ENCODE assay signal across 24 cellular contexts in genomic region chr1:58439946-58440345, GRCh38.
DNase-seq lines count a peak whose midpoint lies in the region; ATAC-seq and TF ChIP-seq lines count a peak whose summit lies in the region.
"Had no signal": no experiment of that assay in that cellular context is flagged by ENCODE, and none has a peak within 500 bp of the region (broad histone marks: within the 10 kb centered on the region; RNA-seq: fewer than 3 reads in every experiment).

No MANE protein-coding gene starts in this region.

- BruUV-seq in A673 (replicated peaks; lab: Mats Ljungman, UMichigan), result no TSS peak

- POLR2A ChIA-PET in A673 (lab: Charles Lee; ENCODE audit: low non-redundant PET), result no interaction called here

- no peaks in the 10 kb centered on the region for H3K27me3 ChIP-seq in A673 (replicated peaks; ENCODE audit: insufficient read depth, low read depth, low read length, poor library complexity)
- H3K27me3 ChIP-seq: BLaER1, SJSA1 had no signal

- H3K4me3 ChIP-seq in A673 (ENCODE audit: low read depth, low read length, poor library complexity, severe bottlenecking) (no peak overlapping the region), fibroblast of pulmonary artery (replicated peaks; ENCODE audit: low read depth, low read length) (no peak overlapping the region)
- H3K4me3 ChIP-seq: BLaER1, SJSA1 had no signal

- H3K36me3 ChIP-seq in A673 (ENCODE audit: insufficient read depth, low read length, poor library complexity, severe bottlenecking), result no peaks in the 10 kb centered on the region
- H3K36me3 ChIP-seq: BLaER1, SJSA1 had no signal

- ATAC-seq in GM18858 (IDR thresholded peaks at IDR 0.05; ENCODE audit: unreplicated experiment) (no peak), HG03039 (IDR thresholded peaks at IDR 0.05; ENCODE audit: unreplicated experiment) (no peak)
- ATAC-seq: HCT116 had no signal

- peaks cover 65% of the 10 kb centered on the region for H3K4me1 ChIP-seq in A673 (ENCODE audit: insufficient read depth, low read length, poor library complexity, severe bottlenecking)
- H3K4me1 ChIP-seq: BLaER1 had no signal

- TF ChIP-seq CTCF in A673 (conservative IDR thresholded peaks at IDR 0.05; ENCODE audit: low read depth, low read length), result no peak
- TF ChIP-seq CTCF in fibroblast of pulmonary artery (IDR thresholded peaks at IDR 0.05; ENCODE audit: low read length, missing control alignments), result no peak

- CTCF ChIA-PET in A673 (lab: Charles Lee), result no interaction called here

- no peaks in the 10 kb centered on the region for H3K9me3 ChIP-seq in A673 (ENCODE audit: low read depth, low read length, poor library complexity, severe bottlenecking)
- H3K9me3 ChIP-seq: BLaER1 had no signal

- H3K27ac ChIP-seq in A673 (ENCODE audit: low read depth, low read length, poor library complexity, severe bottlenecking), result peak overlapping the region; percentile 4
- H3K27ac ChIP-seq: 22Rv1, BLaER1, SJSA1 had no signal

- intact Hi-C loops in A673 (cut with micrococcal nuclease; ENCODE audit: unreplicated experiment), result loop anchor here (2.0 to 10.0 kb wide), 4 partner anchors 45 to 728 kb away; partner anchors contain the start of gene OMA1

- DNase-seq in A673 (ENCODE audit: low spot score), result no peak
- DNase-seq in NCI-H226, result peak; percentile 26
- DNase-seq in fibroblast of pulmonary artery (ENCODE audit: low read depth), result peak; percentile 24
- DNase-seq in putamen (ENCODE audit: low spot score), result peak; percentile 16
- DNase-seq in NK-92 (lab: John Stamatoyannopoulos, UW; ENCODE audit: unreplicated experiment), result no peak
- DNase-seq: ACHN; CD4-positive, CD25-positive, alpha-beta regulatory T cell; DMS53; Karpas-422; NCI-H1092 treated with DMSO at 0.1 percent for 48 hours; NCI-H1436 treated with DMSO at 0.1 percent for 48 hours; NCI-H187 treated with DMSO at 0.1 percent for 48 hours; NCI-H2171 treated with DMSO at 0.1 percent for 48 hours; NCI-H524 treated with DMSO at 0.1 percent for 48 hours; NCI-H774; NK-92 treated with Interleukin-12 subunit alpha and Interleukin-12 subunit beta, amount 100 ng/mL, for 24 hours; Right ventricle myocardium superior; RPMI8226 had no signal

Comparison
In these comparisons a context has a peak if more than half of its experiments do, and no peak if none do; other contexts are left out.
1. DNase-seq: peak in NCI-H226 (single experiment), fibroblast of pulmonary artery (single experiment) and putamen (single experiment); none in A673 (single experiment) and NK-92 (single experiment).